Comparison of ENCODE assay signal across 29 cellular contexts in genomic region chr14:86513056-86513455, GRCh38.
"Had no signal": no experiment of that assay in that cellular context is flagged by ENCODE, and none has a peak within 500 bp of the region (broad histone marks: within the 10 kb centered on the region; RNA-seq: fewer than 3 reads in every experiment).

No MANE protein-coding gene starts in this region.

- H3K27ac Mint-ChIP-seq: naive thymus-derived CD4-positive, alpha-beta T cell; natural killer cell; nephron progenitor cell; neural progenitor cell; progenitor cell of endocrine pancreas; stimulated activated effector memory CD8-positive, alpha-beta T cell treated with anti-CD3 and anti-CD28 coated beads, Interleukin-12 subunit alpha, Interleukin-12 subunit beta, amount 100 ng/mL, for 72 hours; stimulated activated naive B cell treated with anti-CD40 and anti-IgM and Interleukin-4, amounts not matched to agents 10 μg/mL and 1 μg/mL and 100 μg/mL, for 72 hours; stimulated activated naive CD8-positive, alpha-beta T cell treated with anti-CD3 and anti-CD28 coated beads, Interleukin-15, Interleukin-2, amounts not matched to agents 100 ng/mL and 50 ng/mL, for 24 hours; type B pancreatic cell had no signal

- H3K4me3 Mint-ChIP-seq: naive thymus-derived CD4-positive, alpha-beta T cell; natural killer cell; nephron progenitor cell; neural progenitor cell; stimulated activated effector memory CD8-positive, alpha-beta T cell treated with anti-CD3 and anti-CD28 coated beads, Interleukin-12 subunit alpha, Interleukin-12 subunit beta, amount 100 ng/mL, for 72 hours; stimulated activated naive B cell treated with anti-CD40 and anti-IgM and Interleukin-4, amounts not matched to agents 10 μg/mL and 1 μg/mL and 100 μg/mL, for 72 hours; stimulated activated naive CD8-positive, alpha-beta T cell treated with anti-CD3 and anti-CD28 coated beads, Interleukin-15, Interleukin-2, amounts not matched to agents 100 ng/mL and 50 ng/mL, for 24 hours; type B pancreatic cell had no signal

- H3K4me3 ChIP-seq: neural progenitor cell, ovary, psoas muscle, right lobe of liver, sigmoid colon, stomach, thoracic aorta, thyroid gland, tibial nerve, upper lobe of right lung, uterus had no signal

- ATAC-seq: naive thymus-derived CD4-positive, alpha-beta T cell; natural killer cell; psoas muscle; right cardiac atrium; right lobe of liver; stimulated activated effector memory CD8-positive, alpha-beta T cell treated with anti-CD3 and anti-CD28 coated beads, Interleukin-12 subunit alpha, Interleukin-12 subunit beta, amount 100 ng/mL, for 72 hours; stimulated activated naive B cell treated with anti-CD40 and anti-IgM and Interleukin-4, amounts not matched to agents 10 μg/mL and 1 μg/mL and 100 μg/mL, for 72 hours; upper lobe of right lung had no signal

- H3K9me3 Mint-ChIP-seq: nephron progenitor cell, neural progenitor cell had no signal

- H3K9me3 ChIP-seq: ovary, psoas muscle, right lobe of liver, sigmoid colon, stomach, thoracic aorta, thyroid gland, tibial nerve, upper lobe of right lung, uterus had no signal

- H3K4me1 Mint-ChIP-seq: neural progenitor cell; stimulated activated naive B cell treated with anti-CD40 and anti-IgM and Interleukin-4, amounts not matched to agents 10 μg/mL and 1 μg/mL and 100 μg/mL, for 72 hours had no signal

- H3K4me1 ChIP-seq: neural progenitor cell, parathyroid adenoma, psoas muscle, right lobe of liver, sigmoid colon, thyroid gland, tibial nerve, upper lobe of right lung had no signal

- H3K9ac ChIP-seq: neural progenitor cell, parathyroid adenoma had no signal

- H3K36me3 ChIP-seq: neural progenitor cell, ovary, right lobe of liver, sigmoid colon, stomach, thoracic aorta, thyroid gland, tibial nerve, upper lobe of right lung, uterus had no signal

- H3K27me3 ChIP-seq: neural progenitor cell, ovary, right lobe of liver, sigmoid colon, stomach, thyroid gland, tibial nerve, upper lobe of right lung, uterus had no signal

- H3K27ac ChIP-seq: neural progenitor cell, ovary, parathyroid adenoma, psoas muscle, right lobe of liver, sigmoid colon, stomach, thoracic aorta, thyroid gland, tibial nerve, upper lobe of right lung, uterus had no signal

- H3K36me3 Mint-ChIP-seq: naive thymus-derived CD4-positive, alpha-beta T cell; natural killer cell; neural progenitor cell; stimulated activated effector memory CD8-positive, alpha-beta T cell treated with anti-CD3 and anti-CD28 coated beads, Interleukin-12 subunit alpha, Interleukin-12 subunit beta, amount 100 ng/mL, for 72 hours; stimulated activated naive B cell treated with anti-CD40 and anti-IgM and Interleukin-4, amounts not matched to agents 10 μg/mL and 1 μg/mL and 100 μg/mL, for 72 hours; type B pancreatic cell had no signal

- H3K4me2 ChIP-seq: neural progenitor cell had no signal

- H3K27me3 Mint-ChIP-seq: naive thymus-derived CD4-positive, alpha-beta T cell; progenitor cell of endocrine pancreas; stimulated activated naive B cell treated with anti-CD40 and anti-IgM and Interleukin-4, amounts not matched to agents 10 μg/mL and 1 μg/mL and 100 μg/mL, for 72 hours; stimulated activated naive CD8-positive, alpha-beta T cell treated with anti-CD3 and anti-CD28 coated beads, Interleukin-15, Interleukin-2, amounts not matched to agents 100 ng/mL and 50 ng/mL, for 24 hours; type B pancreatic cell had no signal

- DNase-seq: naive thymus-derived CD4-positive, alpha-beta T cell; natural killer cell; nephron progenitor cell; occipital lobe; ovary; posterior cingulate gyrus; psoas muscle; right cardiac atrium; right lobe of liver; sigmoid colon; small intestine; stimulated activated CD4-positive, alpha-beta T cell treated with anti-CD3 and anti-CD28 coated beads, Interleukin-15, amount 100 ng/mL, for 24 hours; stimulated activated CD4-positive, alpha-beta T cell treated with anti-CD3 and anti-CD28 coated beads, Interleukin-2, amount 100 ng/mL, for 24 hours; stimulated activated CD4-positive, alpha-beta T cell treated with anti-CD3 and anti-CD28 coated beads, Interleukin-2, amount 100 ng/mL, for 48 hours; stimulated activated CD4-positive, alpha-beta T cell treated with anti-CD3 and anti-CD28 coated beads, Interleukin-4, amount 100 ng/mL, for 24 hours; stimulated activated naive B cell treated with anti-CD40 and anti-IgM and Interleukin-4, amounts not matched to agents 10 μg/mL and 1 μg/mL and 100 μg/mL, for 72 hours; stimulated activated naive CD4-positive, alpha-beta T cell treated with Interleukin-2 at 50 U/mL for 16 hours; stomach; thyroid gland; upper lobe of right lung; uterus had no signal
